ENCODE assay signal across 1 cellular context in genomic region chr12:57224973-57225679, GRCh38.
TF ChIP-seq lines count a peak whose summit lies in the region.

No MANE protein-coding gene starts in this region.

TF ChIP-seq in HepG2, 621 proteins besides CTCF, POLR2A, EP300 and RAD21 (continued from another document and continues in another):
- no peak for TF ChIP-seq ZFP36 (IDR thresholded peaks at IDR 0.05; ENCODE audit: borderline replicate concordance, low read depth, low read length, partially characterized antibody)
- no peak for TF ChIP-seq ZNF256 (CRISPR knock-in tag; conservative IDR thresholded peaks at IDR 0.05)
- TF ChIP-seq ZNF296 (CRISPR knock-in tag; conservative IDR thresholded peaks at IDR 0.05), result no peak
- TF ChIP-seq ELF3 (CRISPR knock-in tag; IDR thresholded peaks at IDR 0.05), result no peak
- TF ChIP-seq IKZF5 (CRISPR knock-in tag; IDR thresholded peaks at IDR 0.05), result no peak
- no peak for TF ChIP-seq NR2C2 (CRISPR knock-in tag; IDR thresholded peaks at IDR 0.05; ENCODE audit: borderline replicate concordance)
- no peak for TF ChIP-seq RBAK (CRISPR knock-in tag; IDR thresholded peaks at IDR 0.05)
- TF ChIP-seq ZNF33B (CRISPR knock-in tag; IDR thresholded peaks at IDR 0.05), result no peak
- no peak for TF ChIP-seq ZNF362 (CRISPR knock-in tag; IDR thresholded peaks at IDR 0.05; ENCODE audit: borderline replicate concordance)
- TF ChIP-seq RELA (CRISPR knock-in tag; IDR thresholded peaks at IDR 0.05), result no peak
- peak; percentile 68 for TF ChIP-seq HOXA3 (CRISPR knock-in tag; IDR thresholded peaks at IDR 0.05)
- no peak for TF ChIP-seq SMAD1 (CRISPR knock-in tag; IDR thresholded peaks at IDR 0.05; ENCODE audit: borderline replicate concordance, low read depth)
- no peak for TF ChIP-seq LBX2 (CRISPR knock-in tag; IDR thresholded peaks at IDR 0.05; ENCODE audit: borderline replicate concordance)
- TF ChIP-seq RBFOX2 (IDR thresholded peaks at IDR 0.05; ENCODE audit: low read depth, low read length), result no peak
- TF ChIP-seq ATRX (CRISPR knock-in tag; IDR thresholded peaks at IDR 0.05; ENCODE audit: borderline replicate concordance), result no peak
- TF ChIP-seq GATA4 (IDR thresholded peaks at IDR 0.05; ENCODE audit: borderline replicate concordance, low read depth), result no peak
- no peak for TF ChIP-seq CSRNP2 (CRISPR knock-in tag; conservative IDR thresholded peaks at IDR 0.05; ENCODE audit: low read depth)
- no peak; the same call in 1 of the 2 replicates for TF ChIP-seq NFKB2 (CRISPR knock-in tag; IDR thresholded peaks at IDR 0.05; ENCODE audit: borderline replicate concordance)
- TF ChIP-seq PAXIP1 (CRISPR knock-in tag; conservative IDR thresholded peaks at IDR 0.05), result no peak
- TF ChIP-seq FOXK1 (CRISPR knock-in tag; IDR thresholded peaks at IDR 0.05; ENCODE audit: borderline replicate concordance, low read depth), result no peak
- TF ChIP-seq ZBTB40 (IDR thresholded peaks at IDR 0.05), result no peak
- TF ChIP-seq ZBTB40 (CRISPR knock-in tag; IDR thresholded peaks at IDR 0.05), result 0 out of 2 replicates have a peak, but pooled peaks have one; percentile 19
- TF ChIP-seq AHR (CRISPR knock-in tag; IDR thresholded peaks at IDR 0.05), result no peak
- TF ChIP-seq DDIT3 (CRISPR knock-in tag; IDR thresholded peaks at IDR 0.05), result no peak
- no peak for TF ChIP-seq ZNF17 (CRISPR knock-in tag; IDR thresholded peaks at IDR 0.05)
- TF ChIP-seq TERF1 (CRISPR knock-in tag; IDR thresholded peaks at IDR 0.05), result no peak
- TF ChIP-seq TIGD3 (CRISPR knock-in tag; IDR thresholded peaks at IDR 0.05; ENCODE audit: borderline replicate concordance), result no peak
- no peak for TF ChIP-seq SIN3B (IDR thresholded peaks at IDR 0.05; ENCODE audit: low read length)
- no peak for TF ChIP-seq SRSF4 (IDR thresholded peaks at IDR 0.05; ENCODE audit: low read depth, low read length, poor library complexity, severe bottlenecking)
- TF ChIP-seq ARID2 (CRISPR knock-in tag; IDR thresholded peaks at IDR 0.05; ENCODE audit: borderline replicate concordance), result no peak
- TF ChIP-seq ARNTL (CRISPR knock-in tag; IDR thresholded peaks at IDR 0.05), result no peak
- TF ChIP-seq ZNF672 (CRISPR knock-in tag; IDR thresholded peaks at IDR 0.05), result no peak
- no peak for TF ChIP-seq ZNF75D (CRISPR knock-in tag; IDR thresholded peaks at IDR 0.05; ENCODE audit: borderline replicate concordance)
- no peak for TF ChIP-seq MXI1 (IDR thresholded peaks at IDR 0.05; ENCODE audit: borderline replicate concordance, low read depth, low read length)
- no peak for TF ChIP-seq ZNF629 (CRISPR knock-in tag; conservative IDR thresholded peaks at IDR 0.05)
- no peak for TF ChIP-seq E2F1 (CRISPR knock-in tag; IDR thresholded peaks at IDR 0.05)
